12 cellular contexts compared by ENCODE assay signal in the genomic region with DNA sequence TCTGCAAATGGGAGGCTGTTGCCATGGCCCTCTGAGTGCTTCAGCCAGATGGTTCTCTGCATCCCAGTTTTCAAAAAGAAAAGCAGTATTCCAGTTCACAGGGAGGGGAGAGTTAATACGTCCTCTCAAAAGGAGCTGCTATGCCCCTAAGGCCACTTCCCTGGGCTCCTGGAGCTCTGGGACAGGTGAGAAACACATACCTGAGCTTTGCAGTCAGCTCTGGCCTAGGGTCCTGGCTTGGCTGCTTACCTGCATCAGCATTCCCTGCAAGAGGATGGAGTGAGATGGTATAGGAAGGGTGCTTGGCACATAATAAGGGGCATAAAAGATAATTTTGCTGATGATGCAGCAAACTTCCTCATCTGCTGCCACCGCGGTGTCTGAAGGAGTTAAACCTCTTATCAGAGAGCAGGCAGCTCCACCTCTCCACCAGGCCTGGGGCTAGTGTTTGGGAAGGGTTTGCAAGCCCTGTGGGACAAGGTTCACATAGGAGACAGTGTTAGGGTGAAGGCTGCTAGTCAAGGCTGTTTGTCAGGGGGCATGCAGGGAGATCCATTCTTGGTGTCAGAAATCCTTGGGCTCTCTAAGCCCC.
DNase-seq lines count a peak whose midpoint lies in the region; ATAC-seq and TF ChIP-seq lines count a peak whose summit lies in the region.
"Had no signal": no experiment of that assay in that cellular context is flagged by ENCODE, and none has a peak within 500 bp of the region (broad histone marks: within the 10 kb centered on the region; RNA-seq: fewer than 3 reads in every experiment).

No MANE protein-coding gene starts in this region.

- no peaks in the 10 kb centered on the region for H3K36me3 Mint-ChIP-seq in natural killer cell

- no peaks in the 10 kb centered on the region for H3K9me3 Mint-ChIP-seq in natural killer cell

- H3K9me3 ChIP-seq in heart right ventricle (no peaks in the 10 kb centered on the region), right atrium auricular region (no peaks in the 10 kb centered on the region), neutrophil (no peaks in the 10 kb centered on the region), upper lobe of right lung (no peaks in the 10 kb centered on the region), ascending aorta (no peaks in the 10 kb centered on the region)

- no peaks in the 10 kb centered on the region for H3K4me1 Mint-ChIP-seq in natural killer cell

- WGBS in heart right ventricle, 2 donors, result 34 to 48% methylated on average over 3 of the region's 3 CpGs

- H3K4me1 ChIP-seq in heart right ventricle (peaks cover 4 to 24% (median 22%) of the 10 kb centered on the region in 9 donors), right atrium auricular region (peaks cover 0 to 20% of the 10 kb centered on the region in 2 donors), neutrophil (ENCODE audit: control insufficient read depth in 1 of 2, insufficient read depth in 1 of 2, low read depth in 1 of 2, low read length in 1 of 2) (peaks cover 72 to 80% of the 10 kb centered on the region in 2 experiments), upper lobe of right lung (peaks cover 13% of the 10 kb centered on the region), ascending aorta (peaks cover 0 to 16% of the 10 kb centered on the region in 2 donors)

- ATAC-seq in heart right ventricle (peak in 2 of 8 donors; percentile 12 to 37), upper lobe of right lung (no peak), natural killer cell (no peak)
- ATAC-seq: SK-N-SH treated with all-trans-retinoic acid at 6 μM for 48 hours had no signal

- H3K27ac ChIP-seq in heart right ventricle (peak overlapping the region in 9 of 10 donors; percentile 25 to 65 (median 42)), right atrium auricular region (peak overlapping the region in 1 of 2 donors; percentile 16), coronary artery (peak overlapping the region in 1 of 2 donors; percentile 82), neutrophil (peak overlapping the region; percentile 81), upper lobe of right lung (peak overlapping the region; percentile 58), ascending aorta (no peak overlapping the region)
- H3K27ac ChIP-seq: WERI-Rb-1 had no signal

- peaks cover 2 to 5% of the 10 kb centered on the region in 2 donors for H3K27me3 Mint-ChIP-seq in natural killer cell (ENCODE audit: low read depth in 2 of 2)

- DNase-seq in heart right ventricle, result no peak
- no peak for DNase-seq in right atrium auricular region (ENCODE audit: low spot score)
- DNase-seq in coronary artery (ENCODE audit: low spot score), result no peak
- DNase-seq in upper lobe of right lung, result no peak
- DNase-seq in ascending aorta (ENCODE audit: low spot score in 2 of 2), result no peak
- DNase-seq in NCI-H1048 (lab: John Stamatoyannopoulos, UW), result no peak
- DNase-seq in natural killer cell, result no peak
- DNase-seq: activated naive CD4-positive, alpha-beta T cell; stimulated activated CD4-positive, alpha-beta T cell treated with anti-CD3 and anti-CD28 coated beads, Interleukin-2, amount 100 ng/mL, for 48 hours; WERI-Rb-1 had no signal

- H3K4me3 ChIP-seq in heart right ventricle (no peak overlapping the region), right atrium auricular region (no peak overlapping the region), coronary artery (peak overlapping the region; percentile 44), neutrophil (ENCODE audit: low read depth in 1 of 2, low read length in 1 of 2) (no peak overlapping the region), upper lobe of right lung (no peak overlapping the region), ascending aorta (peak overlapping the region in 1 of 2 donors; percentile 19)

- H3K36me3 ChIP-seq in heart right ventricle, result no peaks in the 10 kb centered on the region
- H3K36me3 ChIP-seq in right atrium auricular region, result no peaks in the 10 kb centered on the region
- no peaks in the 10 kb centered on the region for H3K36me3 ChIP-seq in neutrophil
- H3K36me3 ChIP-seq in upper lobe of right lung, result no peaks in the 10 kb centered on the region
- H3K36me3 ChIP-seq in ascending aorta, result no peaks in the 10 kb centered on the region
- H3K36me3 ChIP-seq: WERI-Rb-1 had no signal

- intact Hi-C loops in heart right ventricle (cut with DNase I), result loop anchor here in 1 of 10 donors (10.0 kb wide), 1 partner anchor 100 kb away; no protein-coding TSS in a partner anchor
- intact Hi-C loops in upper lobe of right lung (cut with DNase I), result no loop called here
- intact Hi-C loops in ascending aorta (cut with DNase I), result no loop called here
- intact Hi-C loops in natural killer cell (cut with micrococcal nuclease), result no loop called here

- H3K4me3 Mint-ChIP-seq in natural killer cell, result no peak overlapping the region

- TF ChIP-seq CTCF in heart right ventricle (IDR thresholded peaks at IDR 0.05) (no peak), right atrium auricular region (IDR thresholded peaks at IDR 0.05) (no peak), coronary artery (IDR thresholded peaks at IDR 0.05) (no peak), neutrophil (IDR thresholded peaks at IDR 0.05) (no peak), upper lobe of right lung (IDR thresholded peaks at IDR 0.05) (no peak), ascending aorta (IDR thresholded peaks at IDR 0.05) (no peak), natural killer cell (IDR thresholded peaks at IDR 0.05) (no peak)

- H3K27me3 ChIP-seq in heart right ventricle, result no peaks in the 10 kb centered on the region
- H3K27me3 ChIP-seq in right atrium auricular region, result no peaks in the 10 kb centered on the region
- H3K27me3 ChIP-seq in neutrophil, result no peaks in the 10 kb centered on the region
- no peaks in the 10 kb centered on the region for H3K27me3 ChIP-seq in upper lobe of right lung
- no peaks in the 10 kb centered on the region for H3K27me3 ChIP-seq in ascending aorta

- no peak overlapping the region for H3K27ac Mint-ChIP-seq in natural killer cell

Comparison
In these comparisons a context has a peak if more than half of its experiments do, and no peak if none do; other contexts are left out.
1. H3K27ac ChIP-seq: peak in heart right ventricle (9 of 10), neutrophil (single experiment) and upper lobe of right lung (single experiment); none in ascending aorta (0 of 2).